Comparison of ENCODE assay signal across 9 cellular contexts in the genomic region with DNA sequence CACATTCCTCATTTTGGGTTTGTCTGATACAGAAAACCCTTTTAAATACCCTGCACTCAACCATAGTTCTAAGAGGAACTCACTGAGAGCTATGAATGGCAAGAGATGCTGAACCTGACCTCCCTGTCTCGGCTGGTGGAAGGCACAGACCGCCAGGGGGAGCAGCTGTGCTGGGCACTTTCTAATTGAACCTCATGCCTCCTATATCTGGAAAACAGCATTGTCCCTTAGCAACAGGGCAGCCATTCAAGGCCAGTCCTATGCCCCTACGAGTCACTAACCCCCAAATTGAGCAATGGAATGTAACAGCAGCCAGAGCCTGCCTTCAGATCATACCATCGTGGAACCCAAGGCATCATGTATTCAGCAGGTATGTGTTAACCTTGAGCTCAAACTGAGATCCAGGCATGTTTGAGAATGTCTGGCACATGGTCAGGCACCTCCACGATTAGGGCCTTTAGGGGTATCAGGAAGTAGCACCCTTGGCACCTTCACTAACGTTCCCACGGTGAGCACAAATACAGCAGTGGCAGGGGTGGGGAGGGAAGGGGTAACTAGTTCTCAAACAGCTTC. TPM values are rescaled to one million over a fixed set of nuclear protein-coding genes. Genes with fewer than 3 reads are reported as not detected.
A peak's percentile ranks its signal among the peaks of the same experiment; 100 is the strongest.
DNase-seq lines count a peak whose midpoint lies in the region; ATAC-seq and TF ChIP-seq lines count a peak whose summit lies in the region.
"Had no signal": no experiment of that assay in that cellular context is flagged by ENCODE, and none has a peak within 500 bp of the region (broad histone marks: within the 10 kb centered on the region; RNA-seq: fewer than 3 reads in every experiment).

No MANE protein-coding gene starts in this region.

- no peaks in the 10 kb centered on the region for H3K36me3 ChIP-seq in mucosa of descending colon (ENCODE audit: low read depth)
- H3K36me3 ChIP-seq: BLaER1 had no signal

- intact Hi-C loops in mucosa of descending colon (cut with DNase I, micrococcal nuclease) = no loop called here

- H3K27me3 Mint-ChIP-seq in stimulated activated naive CD8-positive, alpha-beta T cell treated with anti-CD3 and anti-CD28 coated beads, Interleukin-15, amount 100 ng/mL, for 72 hours = no peaks in the 10 kb centered on the region

- H3K4me1 Mint-ChIP-seq in stimulated activated naive CD8-positive, alpha-beta T cell treated with anti-CD3 and anti-CD28 coated beads, Interleukin-15, amount 100 ng/mL, for 72 hours = peaks cover 17% of the 10 kb centered on the region

- H3K4me1 ChIP-seq in mucosa of descending colon (ENCODE audit: low read depth) = no peaks in the 10 kb centered on the region

- H3K4me3 ChIP-seq in mucosa of descending colon = no peak overlapping the region
- H3K4me3 ChIP-seq: BLaER1 had no signal

- no peak overlapping the region for H3K4me3 Mint-ChIP-seq in stimulated activated naive CD8-positive, alpha-beta T cell treated with anti-CD3 and anti-CD28 coated beads, Interleukin-15, amount 100 ng/mL, for 72 hours

- H3K27ac Mint-ChIP-seq in stimulated activated naive CD8-positive, alpha-beta T cell treated with anti-CD3 and anti-CD28 coated beads, Interleukin-15, amount 100 ng/mL, for 72 hours = no peak overlapping the region

- H3K9me3 Mint-ChIP-seq in stimulated activated naive CD8-positive, alpha-beta T cell treated with anti-CD3 and anti-CD28 coated beads, Interleukin-15, amount 100 ng/mL, for 72 hours = no peaks in the 10 kb centered on the region

- ATAC-seq in HG03159 (IDR thresholded peaks at IDR 0.05; ENCODE audit: unreplicated experiment) (peak; percentile 63), mucosa of descending colon (peak; percentile 65)
- ATAC-seq in stimulated activated naive CD8-positive, alpha-beta T cell treated with anti-CD3 and anti-CD28 coated beads, Interleukin-15, amount 100 ng/mL, for 72 hours = peak; percentile 62

- TF ChIP-seq CTCF in mucosa of descending colon (IDR thresholded peaks at IDR 0.05) = peak; percentile 61

- peak; percentile 42 for DNase-seq in NCI-H1436 (lab: John Stamatoyannopoulos, UW)
- DNase-seq in NCI-H1436 treated with DMSO at 0.1 percent for 48 hours (lab: John Stamatoyannopoulos, UW) = no peak
- peak; percentile 30 for DNase-seq in NCI-H526 treated with DMSO at 0.1 percent for 48 hours (lab: John Stamatoyannopoulos, UW)
- DNase-seq in activated CD4-positive, alpha-beta T cell treated with anti-CD3 and anti-CD28 coated beads, Interleukin-2, amount 50 U/mL, for 4 hours = peak; percentile 47 to 50
- DNase-seq in effector CD8-positive, alpha-beta T cell (lab: John Stamatoyannopoulos, UW) = peak; percentile 18
- peak in 2 of 3 donors; percentile 72 to 74 for DNase-seq in mucosa of descending colon
- DNase-seq in stimulated activated naive CD8-positive, alpha-beta T cell treated with anti-CD3 and anti-CD28 coated beads, Interleukin-15, amount 100 ng/mL, for 72 hours = peak; percentile 40 to 58

- no peaks in the 10 kb centered on the region for H3K9me3 ChIP-seq in mucosa of descending colon
- H3K9me3 ChIP-seq: BLaER1 had no signal

RNA-seq across cellular contexts. Expression of a gene that starts 5.1 kb away (rescaled TPM):
- total RNA-seq in mucosa of descending colon = 1 to 10 TPM; 1.3 to 4.5 (median 1.4) TPM

RNA-seq across cellular contexts. Expression of a gene that starts 38.0 kb away (rescaled TPM):
- total RNA-seq in mucosa of descending colon = 10 to 100 TPM in 1 of 3 donors, 1 to 10 TPM in 2; 5.4 to 11.9 (median 10.0) TPM

RNA-seq across cellular contexts. Expression of a gene that starts 55.3 kb away (rescaled TPM):
- not detected for total RNA-seq in mucosa of descending colon
